In the genomic region with DNA sequence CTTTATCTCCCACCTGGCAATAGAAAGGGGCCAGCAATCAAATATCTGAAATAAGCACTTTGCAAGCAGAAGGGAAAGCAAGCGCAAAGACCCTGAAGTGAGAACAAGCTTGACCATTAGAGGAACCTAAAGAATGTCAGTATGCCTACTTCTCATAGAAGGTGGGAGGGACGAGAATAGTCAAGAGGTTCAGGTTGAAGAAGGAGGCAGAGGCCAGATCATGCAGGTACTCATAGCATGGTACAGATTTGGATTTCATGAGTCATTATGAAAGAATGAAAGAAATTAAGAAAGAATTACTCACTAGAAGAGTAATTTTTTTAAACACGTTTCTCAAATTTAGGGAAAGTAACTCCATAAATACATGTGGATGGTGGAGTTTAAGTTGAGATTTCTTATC, we compare ENCODE assay signal across 6 cellular contexts. TPM values are rescaled to one million over a fixed set of nuclear protein-coding genes. Genes with fewer than 3 reads are reported as not detected.
"Had no signal": no experiment of that assay in that cellular context is flagged by ENCODE, and none has a peak within 500 bp of the region (broad histone marks: within the 10 kb centered on the region; RNA-seq: fewer than 3 reads in every experiment).

No MANE protein-coding gene starts in this region.

- ATAC-seq: HepG2 had no signal

- H3K4me1 Mint-ChIP-seq: H9, IgD-negative memory B cell had no signal

- FAIRE-seq: HepG2 had no signal

- H3K27ac Mint-ChIP-seq: H9, IgD-negative memory B cell had no signal

- H3K4me3 Mint-ChIP-seq: H9, IgD-negative memory B cell had no signal

- H3K27ac ChIP-seq: GM23248 had no signal

- H2AFZ ChIP-seq: GM23248 had no signal

- DNase-seq: GM23248, GOT3, H9, HCEC 1CT had no signal

- H3K4me3 ChIP-seq: GM23248 had no signal

RNA-seq across cellular contexts. Expression of a gene that starts 33.7 kb away (rescaled TPM):
- total RNA-seq: GM23248 had no signal
